Comparison of ENCODE assay signal across 8 cellular contexts in the genomic region with DNA sequence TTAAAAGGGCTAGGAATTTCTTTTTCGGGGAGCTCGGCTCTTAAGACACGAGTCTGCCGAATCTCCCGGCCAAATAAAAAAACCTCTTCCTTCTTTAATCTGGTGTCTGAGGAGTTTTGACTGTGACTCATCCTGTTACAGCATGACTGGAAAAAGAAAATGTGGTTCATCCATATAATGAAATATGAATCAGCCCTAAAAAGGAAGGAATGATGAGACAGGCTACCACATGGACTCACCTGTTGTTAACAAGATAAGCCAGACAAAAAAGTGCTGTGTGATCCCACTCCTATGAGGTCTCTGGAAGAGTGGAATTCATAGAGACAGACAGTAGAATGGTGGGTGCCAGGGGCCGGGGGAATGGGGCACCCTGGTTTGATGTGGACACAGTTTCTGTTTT.
DNase-seq lines count a peak whose midpoint lies in the region; ATAC-seq, FAIRE-seq and TF ChIP-seq lines count a peak whose summit lies in the region.
"Not testable (repeated sequence)": the region's sequence is repeated elsewhere in the genome, so short reads cannot be mapped to it uniquely, and the experiment has no call there.

No MANE protein-coding gene starts in this region.

- intact Hi-C loops in PC-3 (cut with micrococcal nuclease) = not testable (repeated sequence)

- H3K79me2 ChIP-seq in PC-3 (ENCODE audit: low read length); astrocyte (ENCODE audit: insufficient read depth, low read length): not testable (repeated sequence)

- H3K9ac ChIP-seq in PC-3 (ENCODE audit: low read length); astrocyte (ENCODE audit: low read length): not testable (repeated sequence)

- not testable (repeated sequence) for H3K27me3 Mint-ChIP-seq in astrocyte (ENCODE audit: low read depth, unreplicated experiment)

- not testable (repeated sequence) for BruUV-seq in PC-3 (replicated peaks; lab: Mats Ljungman, UMichigan)

- H3K9me3 ChIP-seq in PC-3 (ENCODE audit: low read length); RWPE2 (ENCODE audit: severe bottlenecking); astrocyte (ENCODE audit: insufficient read depth, low read depth, low read length): not testable (repeated sequence)

- not testable (repeated sequence) for H3K9me3 Mint-ChIP-seq in astrocyte (ENCODE audit: unreplicated experiment)

- not testable (repeated sequence) for H3K4me3 Mint-ChIP-seq in astrocyte (ENCODE audit: unreplicated experiment)

- H3K36me3 ChIP-seq in PC-3 (ENCODE audit: low read depth, low read length); RWPE2 (ENCODE audit: low read depth); astrocyte (ENCODE audit: insufficient read depth, low read length): not testable (repeated sequence)

- not testable (repeated sequence) for DNase-seq in GM19239 (ENCODE audit: insufficient read length, low spot score); H54 (ENCODE audit: insufficient read length, low spot score); PC-3; RWPE2 (ENCODE audit: low spot score); astrocyte (ENCODE audit: low read depth); foreskin keratinocyte

- TF ChIP-seq POLR2A in H54 (IDR thresholded peaks at IDR 0.05; ENCODE audit: low read depth, low read length) = not testable (repeated sequence)

- not testable (repeated sequence) for H3K4me3 ChIP-seq in PC-3 (ENCODE audit: low read length); RWPE2 (ENCODE audit: severe bottlenecking); astrocyte (ENCODE audit: insufficient read depth, low read depth, low read length)

- not testable (repeated sequence) for H3K27ac ChIP-seq in PC-3 (ENCODE audit: low read length); RWPE2 (ENCODE audit: poor library complexity, severe bottlenecking); astrocyte (ENCODE audit: low read depth, low read length); foreskin keratinocyte

- POLR2A ChIA-PET in PC-3 (lab: Charles Lee; ENCODE audit: unreplicated experiment) = not testable (repeated sequence)

- H3K4me1 Mint-ChIP-seq in astrocyte (ENCODE audit: low read depth, unreplicated experiment) = not testable (repeated sequence)

- FAIRE-seq in GM19239 (lab: Jason Lieb, UNC) (peak; percentile 56), H54 (lab: Jason Lieb, UNC) (peak; percentile 80), astrocyte (lab: Jason Lieb, UNC) (peak; percentile 79)

- CTCF ChIA-PET in PC-3 (lab: Charles Lee) = not testable (repeated sequence)

- ATAC-seq in PC-3 = peak; percentile 44
- peak; percentile 79 for ATAC-seq in RWPE2 (ENCODE audit: low read depth)
- peak; percentile 31 for ATAC-seq in SK-N-SH treated with all-trans-retinoic acid at 6 μM for 48 hours
- peak; percentile 77 for ATAC-seq in esophagus mucosa
- ATAC-seq in foreskin keratinocyte = peak; percentile 75

- not testable (repeated sequence) for H3K4me2 ChIP-seq in PC-3 (ENCODE audit: low read length); astrocyte (ENCODE audit: low read length)

- not testable (repeated sequence) for H3K9me2 ChIP-seq in PC-3 (replicated peaks; ENCODE audit: low read length)

- not testable (repeated sequence) for H3K27ac Mint-ChIP-seq in astrocyte (ENCODE audit: unreplicated experiment)

- not testable (repeated sequence) for H2AFZ ChIP-seq in PC-3 (ENCODE audit: low read length); astrocyte (ENCODE audit: low read depth, low read length)

- H3F3A ChIP-seq in PC-3 (ENCODE audit: low read length, unreplicated experiment) = not testable (repeated sequence)

- H4K20me1 ChIP-seq in PC-3 (ENCODE audit: low read length); astrocyte (ENCODE audit: insufficient read depth, low read length): not testable (repeated sequence)

- not testable (repeated sequence) for H3K27me3 ChIP-seq in PC-3 (ENCODE audit: low read length); RWPE2 (ENCODE audit: insufficient read depth, poor library complexity, severe bottlenecking); astrocyte (ENCODE audit: insufficient read depth, low read length); foreskin keratinocyte

- not testable (repeated sequence) for H3K4me1 ChIP-seq in PC-3 (ENCODE audit: insufficient read depth, low read length); RWPE2 (ENCODE audit: insufficient read depth, poor library complexity, severe bottlenecking); astrocyte (ENCODE audit: insufficient read depth, low read length); foreskin keratinocyte

- not testable (repeated sequence) for TF ChIP-seq CTCF in PC-3 (conservative IDR thresholded peaks at IDR 0.05; ENCODE audit: low read depth, low read length); RWPE2 (IDR thresholded peaks at IDR 0.05; ENCODE audit: poor library complexity, severe bottlenecking); astrocyte (IDR thresholded peaks at IDR 0.05; ENCODE audit: insufficient read depth, low read depth, low read length); foreskin keratinocyte (conservative IDR thresholded peaks at IDR 0.05)

- not testable (repeated sequence) for H3K36me3 Mint-ChIP-seq in astrocyte (ENCODE audit: low read depth, unreplicated experiment)
